Comparison of ENCODE assay signal across 10 cellular contexts in the genomic region with DNA sequence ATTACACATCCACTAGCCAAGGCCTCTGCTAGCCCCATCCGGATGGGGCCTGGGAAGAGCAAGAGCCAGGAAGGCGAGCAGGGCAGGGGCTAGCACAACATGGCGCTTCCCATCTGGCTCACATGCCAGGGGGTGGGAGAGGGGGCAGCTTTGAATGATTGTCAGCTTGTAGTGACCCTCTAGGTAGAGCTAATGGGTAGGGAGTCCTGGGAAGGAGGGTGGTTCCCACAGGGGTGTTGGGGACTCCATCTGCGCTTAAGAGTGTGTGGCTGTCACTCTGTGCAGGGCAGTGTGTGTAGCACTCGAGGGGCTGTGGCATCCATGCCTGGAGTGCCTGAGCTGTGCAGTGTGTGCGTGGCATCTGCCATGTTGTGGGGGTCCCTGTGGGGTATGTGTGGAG. TPM values are rescaled to one million over a fixed set of nuclear protein-coding genes. Genes with fewer than 3 reads are reported as not detected.
DNase-seq lines count a peak whose midpoint lies in the region; ATAC-seq and TF ChIP-seq lines count a peak whose summit lies in the region.
"Had no signal": no experiment of that assay in that cellular context is flagged by ENCODE, and none has a peak within 500 bp of the region (broad histone marks: within the 10 kb centered on the region; RNA-seq: fewer than 3 reads in every experiment).

No MANE protein-coding gene starts in this region.

- intact Hi-C loops in Panc1 (cut with micrococcal nuclease; ENCODE audit: unreplicated experiment) (no loop called here), left colon (cut with DNase I, micrococcal nuclease) (no loop called here), colonic mucosa (cut with DNase I) (no loop called here)

- H3K4me3 ChIP-seq in BLaER1 treated with 17β-estradiol and CSF1 and Interleukin-3, amounts not matched to agents 10 nM and 100 nM, result peak overlapping the region in 4 of 10 experiments; percentile 28 to 70 (median 60); a peak in 5 of 20 replicates
- H3K4me3 ChIP-seq in Panc1 (ENCODE audit: low read depth in 2 of 2, low read length in 2 of 2) (peak overlapping the region in 1 of 2 experiments; percentile 34; a peak in 2 of 4 replicates), fibroblast of lung (replicated peaks in 1 of 4; ENCODE audit: control extremely low read depth in 1 of 4, insufficient read depth in 1 of 4, low read depth in 3 of 4, low read length in 4 of 4) (peak overlapping the region in 1 of 4 experiments; percentile 10), colonic mucosa (no peak overlapping the region)
- H3K4me3 ChIP-seq: K562 had no signal

- ATAC-seq in Panc1, result 0 out of 2 replicates have a peak, but pooled peaks have one; percentile 4
- ATAC-seq in left colon, result no peak
- ATAC-seq in GM21381 (IDR thresholded peaks at IDR 0.05; ENCODE audit: unreplicated experiment), result no peak
- ATAC-seq: K562 had no signal

- peak overlapping the region; percentile 91 for H3K27ac Mint-ChIP-seq in progenitor cell of endocrine pancreas
- H3K27ac Mint-ChIP-seq: activated B cell treated with CpG ODN at 0.5 μM for 24 hours had no signal

- no peaks in the 10 kb centered on the region for H3K9me3 ChIP-seq in BLaER1 treated with 17β-estradiol and CSF1 and Interleukin-3, amounts not matched to agents 10 nM and 100 nM (replicated peaks in 1 of 11)
- H3K9me3 ChIP-seq in Panc1 (ENCODE audit: control insufficient read depth, insufficient read depth, low read depth, low read length) (no peaks in the 10 kb centered on the region), fibroblast of lung (ENCODE audit: control insufficient read depth, insufficient read depth, low read depth, low read length) (no peaks in the 10 kb centered on the region), colonic mucosa (no peaks in the 10 kb centered on the region)

- H3K36me3 ChIP-seq in BLaER1 treated with 17β-estradiol and CSF1 and Interleukin-3, amounts not matched to agents 10 nM and 100 nM, result peaks cover 0 to 14% (median 3%) of the 10 kb centered on the region in 11 experiments; a peak in 15 of 22 replicates
- H3K36me3 ChIP-seq in Panc1 (ENCODE audit: control insufficient read depth, insufficient read depth, low read length) (no peaks in the 10 kb centered on the region), fibroblast of lung (ENCODE audit: control insufficient read depth, insufficient read depth, low read length) (peaks cover 4% of the 10 kb centered on the region), colonic mucosa (no peaks in the 10 kb centered on the region)

- H3K4me3 Mint-ChIP-seq in progenitor cell of endocrine pancreas (ENCODE audit: low read depth), result peak overlapping the region; percentile 64

- CTCF ChIA-PET in Panc1 (lab: Charles Lee), result no interaction called here

- H3K27me3 Mint-ChIP-seq in progenitor cell of endocrine pancreas, result peaks cover 71% of the 10 kb centered on the region

- H3K36me3 Mint-ChIP-seq in progenitor cell of endocrine pancreas (ENCODE audit: insufficient read depth), result no peaks in the 10 kb centered on the region

- TF ChIP-seq CTCF in Panc1 (IDR thresholded peaks at IDR 0.05) (no peak), fibroblast of lung (conservative IDR thresholded peaks at IDR 0.05 in 1 of 2, IDR thresholded peaks at IDR 0.05 in 1 of 2; ENCODE audit: low read depth in 1 of 2, low read length in 2 of 2) (no peak), progenitor cell of endocrine pancreas (IDR thresholded peaks at IDR 0.05; ENCODE audit: unreplicated experiment) (no peak), colonic mucosa (IDR thresholded peaks at IDR 0.05) (no peak)

- DNase-seq in Panc1 (ENCODE audit: low read depth, low spot score), result no peak
- DNase-seq in fibroblast of lung (ENCODE audit: low read depth in 2 of 2), result no peak
- no peak for DNase-seq in progenitor cell of endocrine pancreas (ENCODE audit: low spot score, unreplicated experiment)
- no peak for DNase-seq in left colon
- no peak for DNase-seq in activated gamma-delta T cell (lab: John Stamatoyannopoulos, UW)
- DNase-seq in colonic mucosa, result no peak
- DNase-seq: activated B cell treated with CpG ODN at 0.5 μM for 24 hours had no signal

- H3K4me2 ChIP-seq in BLaER1 treated with 17β-estradiol and CSF1 and Interleukin-3, amounts not matched to agents 10 nM and 100 nM, result peak overlapping the region; percentile 88 to 99 (median 95)
- no peak overlapping the region for H3K4me2 ChIP-seq in fibroblast of lung (ENCODE audit: extremely low read depth, insufficient read depth, low read length)

- peaks cover 88 to 100% (median 92%) of the 10 kb centered on the region in 10 experiments for H3K4me1 ChIP-seq in BLaER1 treated with 17β-estradiol and CSF1 and Interleukin-3, amounts not matched to agents 10 nM and 100 nM
- H3K4me1 ChIP-seq in Panc1 (ENCODE audit: control insufficient read depth, insufficient read depth, low read length) (peaks cover 46% of the 10 kb centered on the region), fibroblast of lung (ENCODE audit: control insufficient read depth, extremely low read depth, insufficient read depth, low read length) (peaks cover 46% of the 10 kb centered on the region), colonic mucosa (no peaks in the 10 kb centered on the region)

- H3K27ac ChIP-seq in BLaER1 treated with 17β-estradiol and CSF1 and Interleukin-3, amounts not matched to agents 10 nM and 100 nM, result peak overlapping the region in 3 of 11 experiments; percentile 17 to 63 (median 33); a peak in 4 of 22 replicates
- H3K27ac ChIP-seq in Panc1 (ENCODE audit: low read length) (peak overlapping the region; percentile 51), fibroblast of lung (ENCODE audit: insufficient read depth, low read length) (peak overlapping the region; percentile 98), colonic mucosa (no peak overlapping the region)

- BruUV-seq in Panc1 (replicated peaks; lab: Mats Ljungman, UMichigan), result no TSS peak

- H3K9ac ChIP-seq in BLaER1 treated with 17β-estradiol and CSF1 and Interleukin-3, amounts not matched to agents 10 nM and 100 nM, result peak overlapping the region in 1 of 11 experiments; percentile 68; a peak in 1 of 22 replicates
- no peak overlapping the region for H3K9ac ChIP-seq in fibroblast of lung (ENCODE audit: insufficient read depth, low read length)
- peak overlapping the region in 1 of 2 donors; percentile 34 for H3K9ac ChIP-seq in colonic mucosa (ENCODE audit: low read depth in 2 of 2, low read length in 2 of 2)

- peaks cover 13% of the 10 kb centered on the region for H3K4me1 Mint-ChIP-seq in progenitor cell of endocrine pancreas (ENCODE audit: low read depth)

- no peaks in the 10 kb centered on the region for H3K9me3 Mint-ChIP-seq in progenitor cell of endocrine pancreas (ENCODE audit: low read depth)
- H3K9me3 Mint-ChIP-seq: activated B cell treated with CpG ODN at 0.5 μM for 24 hours had no signal

- in situ Hi-C loops in Panc1 (cut with HindIII; ENCODE audit: low pct_unique_long_range_greater_than_20kb, low sequenced_read_pairs), result no loop called here

- POLR2A ChIA-PET in Panc1 (lab: Charles Lee), result no interaction called here

- H3K27me3 ChIP-seq in BLaER1 treated with 17β-estradiol and CSF1 and Interleukin-3, amounts not matched to agents 10 nM and 100 nM, result peaks cover 0 to 14% (median 4%) of the 10 kb centered on the region in 11 experiments; a peak in 7 of 22 replicates
- H3K27me3 ChIP-seq in Panc1 (ENCODE audit: control insufficient read depth, insufficient read depth, low read length) (no peaks in the 10 kb centered on the region), fibroblast of lung (ENCODE audit: control insufficient read depth, insufficient read depth, low read length) (no peaks in the 10 kb centered on the region), colonic mucosa (no peaks in the 10 kb centered on the region)

- H2AFZ ChIP-seq in fibroblast of lung (ENCODE audit: low read length), result no peak overlapping the region

- H3K79me2 ChIP-seq in fibroblast of lung (ENCODE audit: control insufficient read depth, insufficient read depth, low read length), result peaks cover 80% of the 10 kb centered on the region

- peaks cover 46 to 100% (median 93%) of the 10 kb centered on the region in 11 experiments; a peak in 21 of 22 replicates for H4K20me1 ChIP-seq in BLaER1 treated with 17β-estradiol and CSF1 and Interleukin-3, amounts not matched to agents 10 nM and 100 nM
- H4K20me1 ChIP-seq in fibroblast of lung (ENCODE audit: control insufficient read depth, extremely low read depth, insufficient read depth, low read length), result no peaks in the 10 kb centered on the region

RNA-seq across cellular contexts. Expression of a gene that starts 24.5 kb away (rescaled TPM):
- 33.0 TPM for total RNA-seq in Panc1 (2021; ENCODE audit: unreplicated experiment)
- polyA plus RNA-seq in Panc1 (2012; ENCODE audit: insufficient read length), result 9.9 TPM
- 18.2 and 41.1 TPM in 2 replicates for total RNA-seq in fibroblast of lung
- 28.1 and 31.0 TPM in 2 replicates for polyA plus RNA-seq in fibroblast of lung
- polyA plus RNA-seq in fibroblast of lung (2012), result 71.0 and 72.1 TPM in 2 replicates
- polyA minus RNA-seq in fibroblast of lung (ENCODE audit: low replicate concordance), result 114 and 139 TPM in 2 replicates
- total RNA-seq in progenitor cell of endocrine pancreas, result 2.9 and 3.3 TPM in 2 replicates
- total RNA-seq in left colon, result 10 to 100 TPM in 1 of 2 donors, 1 to 10 TPM in 1; 3.9 to 11.3 TPM
- 10 to 100 TPM in 1 of 2 donors, 1 to 10 TPM in 1; 4.0 to 14.1 TPM for total RNA-seq in colonic mucosa
